ENCODE assay signal across 8 cellular contexts in genomic region chr1:11013160-11013531, GRCh38. TPM values are rescaled to one million over a fixed set of nuclear protein-coding genes. Genes with fewer than 3 reads are reported as not detected.
DNase-seq lines count a peak whose midpoint lies in the region; TF ChIP-seq lines count a peak whose summit lies in the region.

No MANE protein-coding gene starts in this region.

- DNase-seq in DMS79 treated with DMSO at 0.1 percent for 48 hours (lab: John Stamatoyannopoulos, UW) (peak; percentile 58), DMS79 (lab: John Stamatoyannopoulos, UW) (no peak), SK-MEL-5 (ENCODE audit: low read depth, low spot score) (peak; percentile 52), fibroblast of peridontal ligament (ENCODE audit: extremely low read depth) (peak; percentile 25), retinal pigment epithelial cell (ENCODE audit: low read depth) (peak; percentile 16), C1 segment of cervical spinal cord (lab: John Stamatoyannopoulos, UW) (no peak), NCI-H1105 treated with DMSO at 0.1 percent for 48 hours (lab: John Stamatoyannopoulos, UW) (no peak), AG08395 (ENCODE audit: low spot score) (no peak)

- no peak for TF ChIP-seq CTCF in retinal pigment epithelial cell (conservative IDR thresholded peaks at IDR 0.05; ENCODE audit: low read depth, low read length)

- H3K4me3 ChIP-seq in retinal pigment epithelial cell (ENCODE audit: low read length): peak overlapping the region; percentile 86

- in situ Hi-C loops in SK-MEL-5 (cut with HindIII; ENCODE audit: low pct_unique_long_range_greater_than_20kb, low sequenced_read_pairs): no loop called here

RNA-seq across cellular contexts. Expression of gene TARDBP, which starts 0.7 kb away (rescaled TPM):
- 27.5 and 41.2 TPM in 2 replicates for total RNA-seq in SK-MEL-5 (2014; rRNA removed; shearing (Covaris generic))
- polyA plus RNA-seq in SK-MEL-5 (2015; cell fraction: cytosol; rRNA removed): 102 and 148 TPM in 2 replicates
- polyA plus RNA-seq in SK-MEL-5 (2015; cell fraction: nucleus; rRNA removed): 297 and 353 TPM in 2 replicates

RNA-seq across cellular contexts. Expression of gene MASP2, which starts 33.9 kb away (rescaled TPM):
- not detected in 2 replicates for total RNA-seq in SK-MEL-5 (2014; rRNA removed; shearing (Covaris generic))
- 0.06 TPM in 1 of 2 replicates, not detected in the other for polyA plus RNA-seq in SK-MEL-5 (2015; cell fraction: cytosol; rRNA removed)
- polyA plus RNA-seq in SK-MEL-5 (2015; cell fraction: nucleus; rRNA removed): 0.58 TPM in 1 of 2 replicates, not detected in the other

RNA-seq across cellular contexts. Expression of gene SRM, which starts 46.7 kb away (rescaled TPM):
- total RNA-seq in SK-MEL-5 (2014; rRNA removed; shearing (Covaris generic)): 46.1 and 47.5 TPM in 2 replicates
- 248 and 272 TPM in 2 replicates for polyA plus RNA-seq in SK-MEL-5 (2015; cell fraction: cytosol; rRNA removed)
- polyA plus RNA-seq in SK-MEL-5 (2015; cell fraction: nucleus; rRNA removed): 73.2 and 89.2 TPM in 2 replicates

Comparison
In these comparisons a context has a peak if more than half of its experiments do, and no peak if none do; other contexts are left out.
1. DNase-seq: peak in DMS79 treated with DMSO at 0.1 percent for 48 hours (single experiment), SK-MEL-5 (single experiment), fibroblast of peridontal ligament (single experiment) and retinal pigment epithelial cell (single experiment); none in DMS79 (single experiment), C1 segment of cervical spinal cord (0 of 14), NCI-H1105 treated with DMSO at 0.1 percent for 48 hours (single experiment) and AG08395 (single experiment).